In the genomic region with DNA sequence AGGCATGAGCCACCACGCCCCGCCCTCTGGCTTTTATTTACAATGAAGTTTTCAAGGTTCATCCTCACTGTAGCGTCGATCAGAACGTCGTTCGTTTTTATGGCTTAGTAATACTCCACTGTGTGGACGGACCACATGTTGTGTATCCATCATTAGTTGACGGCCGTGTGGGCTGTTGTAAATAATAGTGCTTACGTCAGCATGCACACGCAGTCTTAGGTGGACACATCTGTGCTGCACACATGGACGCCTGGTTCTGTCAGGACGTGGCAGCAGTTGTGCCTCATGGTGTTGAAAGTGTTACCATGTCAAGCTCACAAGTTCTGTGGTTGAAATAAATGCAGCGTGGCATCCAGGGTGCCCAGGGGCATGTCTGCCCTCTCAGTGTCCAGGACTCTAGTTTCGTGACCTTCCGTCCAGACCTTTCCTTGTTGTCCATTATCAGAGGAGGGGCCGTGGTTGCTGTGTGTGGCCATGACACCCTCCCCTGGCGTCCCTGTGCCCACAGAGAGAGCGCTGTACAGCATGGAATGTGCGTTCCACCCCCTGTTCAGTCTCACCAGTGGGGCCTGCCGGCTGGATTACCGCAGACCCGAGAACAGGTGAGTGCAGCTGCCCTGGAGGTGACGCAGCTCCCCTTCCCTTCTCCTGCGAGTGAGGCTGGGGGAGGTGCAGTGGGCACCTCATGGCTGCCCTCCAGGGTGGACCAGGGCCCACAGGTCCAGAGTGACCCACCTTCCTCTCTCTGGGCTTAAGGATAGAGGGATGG, we compare ENCODE assay signal across 23 cellular contexts.
"Had no signal": no experiment of that assay in that cellular context is flagged by ENCODE, and none has a peak within 500 bp of the region (broad histone marks: within the 10 kb centered on the region; RNA-seq: fewer than 3 reads in every experiment).

No MANE protein-coding gene starts in this region.

- H2AFZ ChIP-seq: neural progenitor cell had no signal

- H3K4me1 Mint-ChIP-seq: neural progenitor cell had no signal

- H3K27me3 ChIP-seq: dorsolateral prefrontal cortex, heart left ventricle, neural progenitor cell, spleen, testis, tibial nerve, upper lobe of right lung had no signal

- H3K4me3 Mint-ChIP-seq: natural killer cell; neural progenitor cell; stimulated activated naive B cell treated with anti-CD40 and anti-IgM and Interleukin-4, amounts not matched to agents 10 μg/mL and 1 μg/mL and 100 μg/mL, for 72 hours; stimulated activated naive CD8-positive, alpha-beta T cell treated with anti-CD3 and anti-CD28 coated beads, Interleukin-15, amount 100 ng/mL, for 72 hours had no signal

- H3K4me3 ChIP-seq: dorsolateral prefrontal cortex, heart left ventricle, neural progenitor cell, psoas muscle, spleen, testis, tibial nerve, upper lobe of right lung had no signal

- H3K27ac Mint-ChIP-seq: natural killer cell; neural progenitor cell; stimulated activated naive B cell treated with anti-CD40 and anti-IgM and Interleukin-4, amounts not matched to agents 10 μg/mL and 1 μg/mL and 100 μg/mL, for 72 hours; stimulated activated naive CD8-positive, alpha-beta T cell treated with anti-CD3 and anti-CD28 coated beads, Interleukin-15, amount 100 ng/mL, for 72 hours had no signal

- H3K27ac ChIP-seq: dorsolateral prefrontal cortex, heart left ventricle, neural progenitor cell, psoas muscle, spleen, testis, tibial nerve, upper lobe of right lung had no signal

- DNase-seq: cortex of kidney; dorsolateral prefrontal cortex; effector CD8-positive, alpha-beta T cell; foreskin melanocyte; heart left ventricle; hypothalamus; islet precursor cell; mammary epithelial cell; natural killer cell; psoas muscle; retina; spleen; stimulated activated CD4-positive, alpha-beta T cell treated with anti-CD3 and anti-CD28 coated beads, Interleukin-15, amount 100 ng/mL, for 24 hours; stimulated activated CD4-positive, alpha-beta T cell treated with anti-CD3 and anti-CD28 coated beads, Interleukin-1b, Interleukin-23, amount 100 ng/mL, for 48 hours; stimulated activated CD4-positive, alpha-beta T cell treated with anti-CD3 and anti-CD28 coated beads, Interleukin-4, amount 100 ng/mL, for 4 hours; stimulated activated naive B cell treated with anti-CD40 and anti-IgM and Interleukin-4, amounts not matched to agents 10 μg/mL and 1 μg/mL and 100 μg/mL, for 72 hours; stimulated activated naive CD8-positive, alpha-beta T cell treated with anti-CD3 and anti-CD28 coated beads, Interleukin-15, amount 100 ng/mL, for 72 hours; testis; upper lobe of right lung had no signal

- H3K27me3 Mint-ChIP-seq: stimulated activated naive B cell treated with anti-CD40 and anti-IgM and Interleukin-4, amounts not matched to agents 10 μg/mL and 1 μg/mL and 100 μg/mL, for 72 hours; stimulated activated naive CD8-positive, alpha-beta T cell treated with anti-CD3 and anti-CD28 coated beads, Interleukin-15, amount 100 ng/mL, for 72 hours had no signal

- ATAC-seq: heart left ventricle; left lobe of liver; natural killer cell; psoas muscle; sciatic nerve; stimulated activated naive B cell treated with anti-CD40 and anti-IgM and Interleukin-4, amounts not matched to agents 10 μg/mL and 1 μg/mL and 100 μg/mL, for 72 hours; stimulated activated naive CD8-positive, alpha-beta T cell treated with anti-CD3 and anti-CD28 coated beads, Interleukin-15, amount 100 ng/mL, for 72 hours; upper lobe of right lung had no signal

- H3K36me3 ChIP-seq: neural progenitor cell had no signal

- H3K4me2 ChIP-seq: neural progenitor cell had no signal

- H3K9ac ChIP-seq: neural progenitor cell had no signal

- H3K9me3 ChIP-seq: heart left ventricle, psoas muscle, spleen, testis, tibial nerve, upper lobe of right lung had no signal

- H3K9me3 Mint-ChIP-seq: natural killer cell; neural progenitor cell; stimulated activated naive B cell treated with anti-CD40 and anti-IgM and Interleukin-4, amounts not matched to agents 10 μg/mL and 1 μg/mL and 100 μg/mL, for 72 hours; stimulated activated naive CD8-positive, alpha-beta T cell treated with anti-CD3 and anti-CD28 coated beads, Interleukin-15, amount 100 ng/mL, for 72 hours had no signal

- H3K4me1 ChIP-seq: neural progenitor cell, psoas muscle, spleen, upper lobe of right lung had no signal
